Comparison of ENCODE assay signal across 1 cellular context in genomic region chr19:40735003-40735771, GRCh38.
A peak's percentile ranks its signal among the peaks of the same experiment; 100 is the strongest.
TF ChIP-seq lines count a peak whose summit lies in the region.

No MANE protein-coding gene starts in this region.

TF ChIP-seq in K562, 482 proteins besides CTCF, POLR2A, EP300 and RAD21:
- TF ChIP-seq ZNF584 (CRISPR knock-in tag; IDR thresholded peaks at IDR 0.05; ENCODE audit: low read depth) (no peak), ZFP36 (IDR thresholded peaks at IDR 0.05; ENCODE audit: low read depth, low read length, partially characterized antibody) (peak; percentile 88)
